In genomic region chr11:119130662-119131061, GRCh38 we compare ENCODE assay signal across 22 cellular contexts. TPM values are rescaled to one million over a fixed set of nuclear protein-coding genes. Genes with fewer than 3 reads are reported as not detected.
"Had no signal": no experiment of that assay in that cellular context is flagged by ENCODE, and none has a peak within 500 bp of the region (broad histone marks: within the 10 kb centered on the region; RNA-seq: fewer than 3 reads in every experiment).

No MANE protein-coding gene starts in this region.

- H3K27ac Mint-ChIP-seq: activated CD8-positive, alpha-beta memory T cell treated with anti-CD3 and anti-CD28 coated beads, Interleukin-2, amount 10 ng/mL, durations not matched to agents 7 days and 5 days; activated naive CD8-positive, alpha-beta T cell treated with anti-CD3 and anti-CD28 coated beads, Interleukin-2, amount 50 U/mL, for 24 hours; type B pancreatic cell had no signal

- H3K4me1 ChIP-seq: colonic mucosa, lower lobe of right lung had no signal

- H3K27me3 Mint-ChIP-seq: activated CD8-positive, alpha-beta memory T cell treated with anti-CD3 and anti-CD28 coated beads, Interleukin-2, amount 10 ng/mL, durations not matched to agents 7 days and 5 days; activated naive CD8-positive, alpha-beta T cell treated with anti-CD3 and anti-CD28 coated beads, Interleukin-2, amount 50 U/mL, for 24 hours; naive thymus-derived CD8-positive, alpha-beta T cell; T-helper 17 cell; type B pancreatic cell had no signal

- FAIRE-seq: TTC549 had no signal

- H3K4me3 Mint-ChIP-seq: activated CD8-positive, alpha-beta memory T cell treated with anti-CD3 and anti-CD28 coated beads, Interleukin-2, amount 10 ng/mL, durations not matched to agents 7 days and 5 days; activated naive CD8-positive, alpha-beta T cell treated with anti-CD3 and anti-CD28 coated beads, Interleukin-2, amount 50 U/mL, for 24 hours; activated T-cell treated with anti-CD3 and anti-CD28 coated beads, Interleukin-2, amount 50 U/mL, for 4 hours; naive thymus-derived CD8-positive, alpha-beta T cell; T-helper 17 cell; type B pancreatic cell had no signal

- DNase-seq: activated CD4-positive, alpha-beta T cell treated with anti-CD3 and anti-CD28 coated beads, Interleukin-2, amount 50 U/mL, for 4 hours; activated CD8-positive, alpha-beta memory T cell treated with anti-CD3 and anti-CD28 coated beads, Interleukin-2, amount 10 ng/mL, durations not matched to agents 7 days and 5 days; activated gamma-delta T cell; activated naive CD8-positive, alpha-beta T cell treated with anti-CD3 and anti-CD28 coated beads, Interleukin-2, amount 50 U/mL, for 24 hours; activated T-cell treated with anti-CD3 and anti-CD28 coated beads, Interleukin-2, amount 50 U/mL, for 4 hours; colonic mucosa; effector CD8-positive, alpha-beta T cell; hypothalamus; lower lobe of right lung; mucosa of descending colon; naive thymus-derived CD8-positive, alpha-beta T cell; occipital lobe; psoas muscle; stimulated activated CD4-positive, alpha-beta T cell treated with anti-CD3 and anti-CD28 coated beads, Interleukin-2, amount 100 ng/mL, for 24 hours; stimulated activated naive CD4-positive, alpha-beta T cell; substantia nigra; T-helper 17 cell had no signal

- H3K4me3 ChIP-seq: colonic mucosa, lower lobe of right lung, mucosa of descending colon, psoas muscle had no signal

- H3K27ac ChIP-seq: colonic mucosa, epithelial cell of prostate, lower lobe of right lung, psoas muscle had no signal

- H3K27me3 ChIP-seq: colonic mucosa had no signal

- H3K9me3 ChIP-seq: colonic mucosa, lower lobe of right lung, mucosa of descending colon, psoas muscle had no signal

- H3K9me3 Mint-ChIP-seq: activated naive CD8-positive, alpha-beta T cell treated with anti-CD3 and anti-CD28 coated beads, Interleukin-2, amount 50 U/mL, for 24 hours; activated T-cell treated with anti-CD3 and anti-CD28 coated beads, Interleukin-2, amount 50 U/mL, for 4 hours; naive thymus-derived CD8-positive, alpha-beta T cell; type B pancreatic cell had no signal

- ATAC-seq: activated CD4-positive, CD25-positive, alpha-beta regulatory T cell treated with anti-CD3 and anti-CD28 coated beads, Interleukin-2, amount 50 U/mL, for 24 hours; activated CD8-positive, alpha-beta memory T cell treated with anti-CD3 and anti-CD28 coated beads, Interleukin-2, amount 10 ng/mL, durations not matched to agents 7 days and 5 days; activated naive CD8-positive, alpha-beta T cell treated with anti-CD3 and anti-CD28 coated beads, Interleukin-2, amount 50 U/mL, for 24 hours; activated T-cell treated with anti-CD3 and anti-CD28 coated beads, Interleukin-2, amount 50 U/mL, for 4 hours; lower lobe of right lung; mucosa of descending colon; naive thymus-derived CD8-positive, alpha-beta T cell; psoas muscle; sciatic nerve; T-helper 17 cell had no signal

RNA-seq across cellular contexts. Expression of gene ABCG4, which starts 18.2 kb away (rescaled TPM):
- total RNA-seq: activated CD8-positive, alpha-beta memory T cell treated with anti-CD3 and anti-CD28 coated beads, Interleukin-2, amount 10 ng/mL, durations not matched to agents 7 days and 5 days; naive thymus-derived CD8-positive, alpha-beta T cell; sciatic nerve; T-helper 17 cell had no signal
- polyA plus RNA-seq: naive thymus-derived CD8-positive, alpha-beta T cell had no signal
